ENCODE assay signal across 34 cellular contexts in genomic region chr2:102217032-102217431, GRCh38. TPM values are rescaled to one million over a fixed set of nuclear protein-coding genes. Genes with fewer than 3 reads are reported as not detected.
"Had no signal": no experiment of that assay in that cellular context is flagged by ENCODE, and none has a peak within 500 bp of the region (broad histone marks: within the 10 kb centered on the region; RNA-seq: fewer than 3 reads in every experiment).

No MANE protein-coding gene starts in this region.

- FAIRE-seq: astrocyte, TTC549 had no signal

- H3K36me3 ChIP-seq: adrenal gland, brain microvascular endothelial cell, breast epithelium had no signal

- H3K27me3 ChIP-seq: adrenal gland, body of pancreas, brain microvascular endothelial cell, breast epithelium had no signal

- DNase-seq: activated B cell treated with CpG ODN at 0.5 μM for 24 hours; activated CD4-positive, alpha-beta memory T cell treated with anti-CD3 and anti-CD28 coated beads for 36 hours; activated CD4-positive, alpha-beta T cell treated with anti-CD3 and anti-CD28 coated beads for 4 hours; activated CD4-positive, alpha-beta T cell treated with anti-CD3 and anti-CD28 coated beads, Interleukin-2, amount 10 ng/mL, durations not matched to agents 24 days and 14 days; activated CD4-positive, alpha-beta T cell treated with anti-CD3 and anti-CD28 coated beads, Interleukin-2, amount 50 U/mL, for 1 hour; activated CD4-positive, alpha-beta T cell treated with anti-CD3 and anti-CD28 coated beads, Interleukin-2, amount 50 U/mL, for 4 hours; activated CD4-positive, CD25-positive, alpha-beta regulatory T cell treated with anti-CD3 and anti-CD28 coated beads, Interleukin-2, amount 50 U/mL, for 72 hours; activated CD8-positive, alpha-beta memory T cell treated with anti-CD3 and anti-CD28 coated beads, Interleukin-2, amount 50 U/mL, for 4 hours; activated CD8-positive, alpha-beta T cell treated with anti-CD3 and anti-CD28 coated beads for 36 hours; activated effector memory CD4-positive, alpha-beta T cell treated with anti-CD3 and anti-CD28 coated beads, Interleukin-2, amount 50 U/mL, for 16 hours; activated gamma-delta T cell treated with Interleukin-2 at 50 U/mL for 16 hours; activated naive CD4-positive, alpha-beta T cell; activated naive CD4-positive, alpha-beta T cell treated with anti-CD3 and anti-CD28 coated beads for 36 hours; activated naive CD4-positive, alpha-beta T cell treated with anti-CD3 and anti-CD28 coated beads, Interleukin-2, amount 50 U/mL, for 16 hours; activated naive CD8-positive, alpha-beta T cell treated with anti-CD3 and anti-CD28 coated beads for 36 hours; activated T-cell treated with anti-CD3 and anti-CD28 coated beads for 4 hours; activated T-cell treated with anti-CD3 and anti-CD28 coated beads, Interleukin-2, amount 50 U/mL, for 1 hour; activated T-cell treated with anti-CD3 and anti-CD28 coated beads, Interleukin-2, amount 50 U/mL, for 4 hours; activated T-cell treated with anti-CD3 and anti-CD28 coated beads, Interleukin-2, amount 50 U/mL, for 72 hours; adrenal gland; amniotic stem cell; aorta; body of pancreas; brain microvascular endothelial cell; central memory CD4-positive, alpha-beta T cell; T-helper 1 cell; T-helper 2 cell; T-helper 9 cell had no signal

- H3K4me3 ChIP-seq: adrenal gland, body of pancreas, breast epithelium had no signal

- H3K4me1 ChIP-seq: adrenal gland, body of pancreas, breast epithelium had no signal

- H3K27ac ChIP-seq: adrenal gland, body of pancreas, brain microvascular endothelial cell, breast epithelium, VCaP had no signal

- ATAC-seq: activated CD8-positive, alpha-beta T cell treated with anti-CD3 and anti-CD28 coated beads for 36 hours; activated naive CD4-positive, alpha-beta T cell treated with anti-CD3 and anti-CD28 coated beads, Interleukin-2, amount 50 U/mL, for 72 hours; activated T-cell treated with anti-CD3 and anti-CD28 coated beads, Interleukin-2, amount 50 U/mL, for 4 hours; activated T-cell treated with anti-CD3 and anti-CD28 coated beads, Interleukin-2, amount 50 U/mL, for 72 hours; activated T-helper 17 cell treated with anti-CD3 and anti-CD28 coated beads, Interleukin-2, amount 50 U/mL, for 72 hours; body of pancreas had no signal

RNA-seq across cellular contexts. Expression of gene IL1RL2, which starts 30.2 kb away (rescaled TPM):
- total RNA-seq: activated B cell treated with CpG ODN at 0.5 μM for 24 hours; activated CD8-positive, alpha-beta T cell treated with anti-CD3 and anti-CD28 coated beads for 36 hours had no signal
